1 cellular context compared by ENCODE assay signal in genomic region chr6:439681-440167, GRCh38.
TF ChIP-seq lines count a peak whose summit lies in the region.

No MANE protein-coding gene starts in this region.

TF ChIP-seq in H1, 55 proteins besides CTCF, POLR2A, EP300 and RAD21 (continued from another document):
- no peak for TF ChIP-seq ASH2L (IDR thresholded peaks at IDR 0.05; ENCODE audit: low read length)
- TF ChIP-seq SP1 (IDR thresholded peaks at IDR 0.05; ENCODE audit: low read depth, low read length), result no peak
- no peak for TF ChIP-seq POU5F1 (IDR thresholded peaks at IDR 0.05; ENCODE audit: low read depth, low read length)
- TF ChIP-seq JUN (IDR thresholded peaks at IDR 0.05; ENCODE audit: low read depth, low read length), result no peak
